Comparison of ENCODE assay signal across 8 cellular contexts in genomic region chr1:3910769-3911520, GRCh38. TPM values are rescaled to one million over a fixed set of nuclear protein-coding genes. Genes with fewer than 3 reads are reported as not detected.
DNase-seq lines count a peak whose midpoint lies in the region; ATAC-seq, FAIRE-seq and TF ChIP-seq lines count a peak whose summit lies in the region.

No MANE protein-coding gene starts in this region.

- H3K4me1 Mint-ChIP-seq in CD4-positive, alpha-beta memory T cell, result peaks cover 0 to 11% (median 7%) of the 10 kb centered on the region in 4 donors
- H3K4me1 Mint-ChIP-seq in activated CD8-positive, alpha-beta T cell treated with anti-CD3 and anti-CD28 coated beads for 36 hours (ENCODE audit: low read depth), result peaks cover 4% of the 10 kb centered on the region
- peaks cover 4% of the 10 kb centered on the region for H3K4me1 Mint-ChIP-seq in mesothelial cell of epicardium

- H3K9ac ChIP-seq in HCT116 (ENCODE audit: low read length) (0 out of 2 replicates have a peak overlapping the region, but pooled peaks have one; percentile 20), H1 (replicated peaks in 1 of 4; ENCODE audit: extremely low read depth in 1 of 4, low read depth in 3 of 4, low read length in 3 of 4) (no peak overlapping the region)

- H2AFZ ChIP-seq in HCT116 (ENCODE audit: low read depth, low read length, poor library complexity, severe bottlenecking) (peak overlapping the region; percentile 61), H1 (ENCODE audit: low read length) (no peak overlapping the region)

- H3K14ac ChIP-seq in H1 (ENCODE audit: insufficient read length), result no peak overlapping the region

- DNase-seq in CD4-positive, alpha-beta memory T cell, result peak; percentile 69 to 73 (median 72)
- DNase-seq in HCT116 (ENCODE audit: low read depth, low spot score) (peak; percentile 54), NCI-H524 (lab: John Stamatoyannopoulos, UW) (peak; percentile 56 to 83), H1 (ENCODE audit: low read depth in 1 of 2, low spot score in 2 of 2) (peak; percentile 75 to 95), mesothelial cell of epicardium (ENCODE audit: low spot score in 2 of 2, unreplicated experiment in 2 of 2) (peak; percentile 75 to 89)
- DNase-seq in activated CD8-positive, alpha-beta T cell treated with anti-CD3 and anti-CD28 coated beads for 36 hours, result peak; percentile 83
- peak; percentile 30 to 51 for DNase-seq in stimulated activated CD8-positive, alpha-beta memory T cell treated with anti-CD3 and anti-CD28 coated beads, Interleukin-4, amount 100 ng/mL, for 1 hour (ENCODE audit: low read depth in 2 of 2, low spot score in 1 of 2)

- no peak overlapping the region for H2BK5ac ChIP-seq in H1 (ENCODE audit: low read depth, low read length)

- H2BK120ac ChIP-seq in H1 (replicated peaks; ENCODE audit: low read depth, low read length), result peak overlapping the region; percentile 10

- POLR2A ChIA-PET in CD4-positive, alpha-beta memory T cell (lab: Charles Lee; ENCODE audit: partially characterized antibody), result no interaction called here
- POLR2A ChIA-PET in HCT116 (lab: Charles Lee) (no interaction called here), H1 (lab: Charles Lee; ENCODE audit: partially characterized antibody) (no interaction called here)
- POLR2A ChIA-PET in activated CD8-positive, alpha-beta T cell treated with anti-CD3 and anti-CD28 coated beads for 36 hours (lab: Charles Lee), result interaction anchor here (0.6 kb wide), 1 partner anchor 71 kb away, joined by 3 read pairs; no protein-coding TSS in a partner anchor

- TF ChIP-seq RAD21 in HCT116 (IDR thresholded peaks at IDR 0.05; ENCODE audit: low read depth) (peak; percentile 96), H1 (IDR thresholded peaks at IDR 0.05 in 1 of 2, conservative IDR thresholded peaks at IDR 0.05 in 1 of 2; ENCODE audit: low read depth in 2 of 2, low read length in 2 of 2) (peak; percentile 98)

- H3K79me2 ChIP-seq in HCT116 (ENCODE audit: insufficient read depth, low read length) (no peaks in the 10 kb centered on the region), H1 (ENCODE audit: control insufficient read depth in 1 of 2, insufficient read depth in 2 of 2, low read length in 2 of 2) (no peaks in the 10 kb centered on the region)

- RAD21 ChIA-PET in HCT116 (lab: Charles Lee; ENCODE audit: low non-redundant PET in 1 of 2, low total read pairs in 2 of 2, uncharacterized antibody in 2 of 2, unreplicated experiment in 2 of 2), result no interaction called here

- peak overlapping the region; percentile 79 for H3K4me2 ChIP-seq in HCT116 (ENCODE audit: low read length)
- H3K4me2 ChIP-seq in H1 (ENCODE audit: insufficient read depth in 1 of 2, low read depth in 2 of 2, low read length in 2 of 2), result peak overlapping the region in 1 of 2 experiments; percentile 64; a peak in 3 of 4 replicates

- peak; percentile 93 for ATAC-seq in HCT116
- peak; percentile 86 for ATAC-seq in activated CD8-positive, alpha-beta T cell treated with anti-CD3 and anti-CD28 coated beads for 36 hours
- no peak for ATAC-seq in GM18873 (IDR thresholded peaks at IDR 0.05; ENCODE audit: low FRiP score, unreplicated experiment)

- no peaks in the 10 kb centered on the region for H3K9me3 Mint-ChIP-seq in CD4-positive, alpha-beta memory T cell
- H3K9me3 Mint-ChIP-seq in activated CD8-positive, alpha-beta T cell treated with anti-CD3 and anti-CD28 coated beads for 36 hours, result no peaks in the 10 kb centered on the region
- no peaks in the 10 kb centered on the region for H3K9me3 Mint-ChIP-seq in mesothelial cell of epicardium

- no TSS peak for BruUV-seq in HCT116 (replicated peaks; lab: Mats Ljungman, UMichigan)

- no peak overlapping the region for H3K27ac Mint-ChIP-seq in CD4-positive, alpha-beta memory T cell
- H3K27ac Mint-ChIP-seq in activated CD8-positive, alpha-beta T cell treated with anti-CD3 and anti-CD28 coated beads for 36 hours, result no peak overlapping the region
- H3K27ac Mint-ChIP-seq in mesothelial cell of epicardium, result no peak overlapping the region

- H3K56ac ChIP-seq in H1 (replicated peaks; ENCODE audit: insufficient read length, low read depth, low read length), result no peak overlapping the region

- CTCF ChIA-PET in CD4-positive, alpha-beta memory T cell (lab: Charles Lee; ENCODE audit: partially characterized antibody), result interaction anchor here (0.9 to 1.1 kb wide), 3 partner anchors 8 to 1834 kb away, joined by 3 to 5 read pairs (median 3); no protein-coding TSS in a partner anchor
- CTCF ChIA-PET in HCT116 (lab: Charles Lee) (interaction anchor here (0.8 to 1.4 kb wide), 5 partner anchors 12 to 1983 kb away, joined by 3 to 4 read pairs (median 3); no protein-coding TSS in a partner anchor), H1 (lab: Charles Lee; ENCODE audit: partially characterized antibody) (interaction anchor here (0.6 to 1.0 kb wide), 5 partner anchors 24 to 221 kb away, joined by 3 read pairs; no protein-coding TSS in a partner anchor)
- CTCF ChIA-PET in activated CD8-positive, alpha-beta T cell treated with anti-CD3 and anti-CD28 coated beads for 36 hours (lab: Charles Lee), result interaction anchor here (0.7 to 1.5 kb wide), 5 partner anchors 8 to 673 kb away, joined by 3 to 5 read pairs (median 3); no protein-coding TSS in a partner anchor

- H3K18ac ChIP-seq in H1 (ENCODE audit: extremely low read depth, low read length), result peak overlapping the region; percentile 22; the same call in 1 of the 2 replicates

- H3K4ac ChIP-seq in H1 (replicated peaks; ENCODE audit: insufficient read length, low read depth, low read length), result no peak overlapping the region

- H2BK15ac ChIP-seq in H1 (ENCODE audit: low read length), result no peak overlapping the region

- intact Hi-C loops in CD4-positive, alpha-beta memory T cell (cut with micrococcal nuclease), result no loop called here
- intact Hi-C loops in HCT116 (cut with micrococcal nuclease), result loop anchor here (2.0 kb wide), 2 partner anchors 1710 to 1836 kb away; no protein-coding TSS in a partner anchor
- intact Hi-C loops in activated CD8-positive, alpha-beta T cell treated with anti-CD3 and anti-CD28 coated beads for 36 hours (cut with micrococcal nuclease), result no loop called here

- peak overlapping the region; percentile 52 for H4K91ac ChIP-seq in H1 (replicated peaks; ENCODE audit: insufficient read length, low read length)

- TF ChIP-seq EP300 in H1 (IDR thresholded peaks at IDR 0.05; ENCODE audit: borderline replicate concordance in 1 of 2, low read depth in 2 of 2, low read length in 2 of 2), result no peak

- no peak for FAIRE-seq in H1 (lab: Jason Lieb, UNC)

- no peak overlapping the region for H3K27ac ChIP-seq in CD4-positive, alpha-beta memory T cell (ENCODE audit: low read depth, low read length)
- H3K27ac ChIP-seq in HCT116 (ENCODE audit: low read depth, low read length), result no peak overlapping the region
- H3K27ac ChIP-seq in H1 (ENCODE audit: low read depth, low read length), result no peak overlapping the region

- peak; percentile 62 to 90 (median 89); a peak in 5 of 6 replicates for TF ChIP-seq CTCF in HCT116 (IDR thresholded peaks at IDR 0.05 in 2 of 3, conservative IDR thresholded peaks at IDR 0.05 in 1 of 3; ENCODE audit: borderline replicate concordance in 1 of 3, insufficient read depth in 1 of 3, low read depth in 2 of 3, low read length in 2 of 3)
- TF ChIP-seq CTCF in activated CD8-positive, alpha-beta T cell treated with anti-CD3 and anti-CD28 coated beads for 36 hours (IDR thresholded peaks at IDR 0.05), result peak; percentile 88
- peak in 2 of 3 experiments; percentile 88 to 95; a peak in 3 of 4 replicates for TF ChIP-seq CTCF in H1 (IDR thresholded peaks at IDR 0.05; ENCODE audit: control extremely low read depth in 1 of 3, insufficient read depth in 1 of 3, low read depth in 1 of 3, low read length in 3 of 3)
- TF ChIP-seq CTCF in mesothelial cell of epicardium (IDR thresholded peaks at IDR 0.05; ENCODE audit: unreplicated experiment), result peak; percentile 79

- no peaks in the 10 kb centered on the region for H3K9me3 ChIP-seq in CD4-positive, alpha-beta memory T cell (ENCODE audit: control insufficient read depth in 1 of 2, low read length in 2 of 2)
- H3K9me3 ChIP-seq in HCT116 (ENCODE audit: control insufficient read depth in 1 of 2, insufficient read depth in 1 of 2, low read depth in 1 of 2, low read length in 2 of 2) (no peaks in the 10 kb centered on the region), H1 (ENCODE audit: insufficient read depth in 2 of 2, low read depth in 1 of 2, low read length in 1 of 2) (no peaks in the 10 kb centered on the region)

- H2BK20ac ChIP-seq in H1 (ENCODE audit: low read length), result no peak overlapping the region

- peak overlapping the region in 1 of 2 donors; percentile 35 for H3K4me3 ChIP-seq in CD4-positive, alpha-beta memory T cell (ENCODE audit: low read length in 2 of 2)
- H3K4me3 ChIP-seq in HCT116 (replicated peaks in 1 of 2; ENCODE audit: low read depth in 1 of 2, low read length in 2 of 2) (peak overlapping the region in 1 of 2 experiments; percentile 40; a peak in 3 of 4 replicates), H1 (ENCODE audit: extremely low read depth in 1 of 4, insufficient read depth in 2 of 4, low read depth in 3 of 4, low read length in 4 of 4) (peak overlapping the region in 1 of 4 experiments; percentile 40; a peak in 1 of 8 replicates)

- 0 out of 2 replicates have a peak overlapping the region, but pooled peaks have one; percentile 10 for H2BK12ac ChIP-seq in H1 (ENCODE audit: low read depth, low read length)

- H3K27me3 Mint-ChIP-seq in CD4-positive, alpha-beta memory T cell, result peaks cover 0 to 1% of the 10 kb centered on the region in 2 donors
- H3K27me3 Mint-ChIP-seq in activated CD8-positive, alpha-beta T cell treated with anti-CD3 and anti-CD28 coated beads for 36 hours, result no peaks in the 10 kb centered on the region
- H3K27me3 Mint-ChIP-seq in mesothelial cell of epicardium (ENCODE audit: low read depth), result peaks cover 39% of the 10 kb centered on the region

- H3K4me1 ChIP-seq in CD4-positive, alpha-beta memory T cell (ENCODE audit: insufficient read depth, low read length), result peaks cover 5% of the 10 kb centered on the region
- H3K4me1 ChIP-seq in HCT116 (ENCODE audit: control insufficient read depth in 1 of 2, insufficient read depth in 2 of 2, low read length in 2 of 2), result peaks cover 2 to 9% of the 10 kb centered on the region in 2 experiments; a peak in 3 of 4 replicates
- H3K4me1 ChIP-seq in H1 (replicated peaks in 1 of 4; ENCODE audit: control insufficient read depth in 3 of 4, insufficient read depth in 4 of 4, low read length in 3 of 4), result peaks cover 0 to 8% (median 4%) of the 10 kb centered on the region in 4 experiments; a peak in 3 of 7 replicates

- H3K79me1 ChIP-seq in H1 (ENCODE audit: low read depth, low read length), result no peaks in the 10 kb centered on the region; the same call in 1 of the 2 replicates

- no peaks in the 10 kb centered on the region for H3K36me3 ChIP-seq in CD4-positive, alpha-beta memory T cell (ENCODE audit: insufficient read depth, low read length)
- H3K36me3 ChIP-seq in HCT116 (ENCODE audit: control insufficient read depth in 1 of 2, insufficient read depth in 2 of 2, low read length in 2 of 2), result no peaks in the 10 kb centered on the region
- no peaks in the 10 kb centered on the region for H3K36me3 ChIP-seq in H1 (ENCODE audit: control insufficient read depth in 2 of 4, insufficient read depth in 4 of 4, low read length in 3 of 4)

- H3K36me3 Mint-ChIP-seq in CD4-positive, alpha-beta memory T cell, result no peaks in the 10 kb centered on the region
- H3K36me3 Mint-ChIP-seq in activated CD8-positive, alpha-beta T cell treated with anti-CD3 and anti-CD28 coated beads for 36 hours (ENCODE audit: low read depth), result no peaks in the 10 kb centered on the region
- no peaks in the 10 kb centered on the region for H3K36me3 Mint-ChIP-seq in mesothelial cell of epicardium

- no peaks in the 10 kb centered on the region for H4K20me1 ChIP-seq in HCT116 (ENCODE audit: insufficient read depth)
- H4K20me1 ChIP-seq in H1 (replicated peaks in 1 of 2; ENCODE audit: control insufficient read depth in 1 of 2, insufficient read depth in 2 of 2, low read length in 2 of 2), result no peaks in the 10 kb centered on the region

- H4K5ac ChIP-seq in H1 (ENCODE audit: insufficient read length, low read depth, low read length), result no peak overlapping the region

- no peak overlapping the region for H3K23ac ChIP-seq in H1 (ENCODE audit: insufficient read length)

- H3K4me3 Mint-ChIP-seq in CD4-positive, alpha-beta memory T cell, result peak overlapping the region in 4 of 8 donors; percentile 35 to 68 (median 54)
- H3K4me3 Mint-ChIP-seq in activated CD8-positive, alpha-beta T cell treated with anti-CD3 and anti-CD28 coated beads for 36 hours, result no peak overlapping the region
- peak overlapping the region; percentile 13 for H3K4me3 Mint-ChIP-seq in mesothelial cell of epicardium

- no peak for TF ChIP-seq POLR2A in HCT116 (IDR thresholded peaks at IDR 0.05; ENCODE audit: borderline replicate concordance, extremely low read depth, insufficient read depth, insufficient read length)
- TF ChIP-seq POLR2A in H1 (IDR thresholded peaks at IDR 0.05; ENCODE audit: control extremely low read depth in 1 of 2, low read depth in 2 of 2, low read length in 2 of 2), result no peak

- H2AK5ac ChIP-seq in H1 (ENCODE audit: low read depth, low read length), result no peak overlapping the region

- no peaks in the 10 kb centered on the region; the same call in 1 of the 2 replicates for H3K23me2 ChIP-seq in H1 (ENCODE audit: low read depth, low read length)

- H4K8ac ChIP-seq in H1 (ENCODE audit: extremely low read depth, insufficient read depth, low read length), result peak overlapping the region; percentile 9; the same call in 1 of the 2 replicates

- 28% methylated on average over 33 of the region's 33 CpGs; no CpG with 5 or more reads in 1 of the 2 experiments for WGBS in H1 (ENCODE audit: extremely low coverage in 1 of 2, insufficient coverage in 1 of 2, insufficient read length in 1 of 2, insufficient replicate concordance in 2 of 2, low coverage in 1 of 2, low lambda C conversion rate in 2 of 2, missing lambda C conversion rate in 1 of 2), 2 experiments

- H3K9me2 ChIP-seq in HCT116 (ENCODE audit: insufficient read depth), result no peaks in the 10 kb centered on the region

- no peaks in the 10 kb centered on the region for H3K27me3 ChIP-seq in CD4-positive, alpha-beta memory T cell (ENCODE audit: insufficient read depth, low read length)
- H3K27me3 ChIP-seq in HCT116 (ENCODE audit: insufficient read depth, low read length) (no peaks in the 10 kb centered on the region), H1 (replicated peaks in 1 of 4; ENCODE audit: control insufficient read depth in 3 of 4, extremely low read depth in 1 of 4, insufficient read depth in 3 of 4, low read length in 3 of 4) (no peaks in the 10 kb centered on the region; a peak in 1 of 7 replicates)

RNA-seq across cellular contexts. Expression of gene C1orf174, which starts 10.9 kb away (rescaled TPM):
- 10 to 100 TPM; 34.6 to 36.0 TPM for total RNA-seq in CD4-positive, alpha-beta memory T cell
- polyA plus RNA-seq in CD4-positive, alpha-beta memory T cell, result 10 to 100 TPM; 21.8 to 33.9 TPM
- total RNA-seq in HCT116 (2021; ENCODE audit: unreplicated experiment) (33.7 TPM), mesothelial cell of epicardium (25.8 to 27.0 TPM (median 26.6 TPM) in 3 replicates)
- 24.3 and 28.0 TPM in 2 replicates for polyA plus RNA-seq in HCT116 (2012)
- 10 to 100 TPM; 43.7 to 44.0 TPM for total RNA-seq in activated CD8-positive, alpha-beta T cell treated with anti-CD3 and anti-CD28 coated beads for 36 hours
- total RNA-seq in H1 (2021; fragmentation: NEBNext Ultra II Directional; extraction: Animal tissue kit (Norgen Biotek cat#: 25700)), result 28.4 and 28.5 TPM in 2 replicates
- polyA plus RNA-seq in H1 (2011; rRNA removed), result 31.1 and 32.4 TPM in 2 replicates
- polyA plus RNA-seq in H1 (2011; cell fraction: cytosol; rRNA removed), result 35.9 TPM
- polyA plus RNA-seq in H1 (2011; cell fraction: nucleus; rRNA removed), result 31.2 TPM
- polyA plus RNA-seq in H1 (2012, experiment 1 of 2), result 25.9 to 34.1 TPM (median 27.7 TPM) in 4 replicates
- 7.2 TPM for polyA plus RNA-seq in H1 (2012, experiment 2 of 2)
- polyA plus RNA-seq in H1 (2013, experiment 1 of 2), result 21.3 TPM
- 22.1 TPM for polyA plus RNA-seq in H1 (2013, experiment 2 of 2)
- 21.0 and 24.5 TPM in 2 replicates for polyA minus RNA-seq in H1 (2011; rRNA and poly(A)+ RNA removed)
- 16.9 TPM for polyA minus RNA-seq in H1 (2011; cell fraction: cytosol; rRNA and poly(A)+ RNA removed)
- 11.5 TPM for polyA minus RNA-seq in H1 (2011; cell fraction: nucleus; rRNA and poly(A)+ RNA removed)

RNA-seq across cellular contexts. Expression of gene DFFB, which starts 53.7 kb away (rescaled TPM):
- total RNA-seq in CD4-positive, alpha-beta memory T cell, result 10 to 100 TPM; 23.2 to 26.1 TPM
- 10 to 100 TPM in 1 of 2 donors, 1 to 10 TPM in 1; 8.2 to 13.0 TPM for polyA plus RNA-seq in CD4-positive, alpha-beta memory T cell
- 9.0 TPM for total RNA-seq in HCT116 (2021; ENCODE audit: unreplicated experiment)
- polyA plus RNA-seq in HCT116 (2012), result 4.0 and 4.3 TPM in 2 replicates
- 1 to 10 TPM; 9.3 to 9.7 TPM for total RNA-seq in activated CD8-positive, alpha-beta T cell treated with anti-CD3 and anti-CD28 coated beads for 36 hours
- 9.2 and 11.9 TPM in 2 replicates for total RNA-seq in H1 (2021; fragmentation: NEBNext Ultra II Directional; extraction: Animal tissue kit (Norgen Biotek cat#: 25700))
- polyA plus RNA-seq in H1 (2011; rRNA removed), result 6.5 and 8.6 TPM in 2 replicates
- polyA plus RNA-seq in H1 (2011; cell fraction: cytosol; rRNA removed), result 9.6 TPM
- polyA plus RNA-seq in H1 (2011; cell fraction: nucleus; rRNA removed), result 10.0 TPM
- 6.5 to 7.8 TPM (median 6.9 TPM) in 4 replicates for polyA plus RNA-seq in H1 (2012, experiment 1 of 2)
- polyA plus RNA-seq in H1 (2012, experiment 2 of 2), result 6.0 TPM
- 8.7 TPM for polyA plus RNA-seq in H1 (2013, experiment 1 of 2)
- 9.0 TPM for polyA plus RNA-seq in H1 (2013, experiment 2 of 2)
- polyA minus RNA-seq in H1 (2011; rRNA and poly(A)+ RNA removed), result 3.8 and 4.8 TPM in 2 replicates
- 4.9 TPM for polyA minus RNA-seq in H1 (2011; cell fraction: cytosol; rRNA and poly(A)+ RNA removed)
- 2.1 TPM for polyA minus RNA-seq in H1 (2011; cell fraction: nucleus; rRNA and poly(A)+ RNA removed)
- 10.7 to 11.0 TPM (median 10.9 TPM) in 3 replicates for total RNA-seq in mesothelial cell of epicardium

RNA-seq across cellular contexts. Expression of gene CEP104, which starts 53.9 kb away (rescaled TPM):
- total RNA-seq in CD4-positive, alpha-beta memory T cell, result 10 to 100 TPM; 64.0 to 64.4 TPM
- 10 to 100 TPM; 10.3 to 30.7 TPM for polyA plus RNA-seq in CD4-positive, alpha-beta memory T cell
- total RNA-seq in HCT116 (2021; ENCODE audit: unreplicated experiment), result 44.1 TPM
- polyA plus RNA-seq in HCT116 (2012), result 18.4 TPM in 2 replicates
- 10 to 100 TPM; 29.3 to 29.8 TPM for total RNA-seq in activated CD8-positive, alpha-beta T cell treated with anti-CD3 and anti-CD28 coated beads for 36 hours
- total RNA-seq in H1 (2021; fragmentation: NEBNext Ultra II Directional; extraction: Animal tissue kit (Norgen Biotek cat#: 25700)), result 38.0 and 43.9 TPM in 2 replicates
- polyA plus RNA-seq in H1 (2011; rRNA removed), result 8.0 and 15.5 TPM in 2 replicates
- 10.7 TPM for polyA plus RNA-seq in H1 (2011; cell fraction: cytosol; rRNA removed)
- polyA plus RNA-seq in H1 (2011; cell fraction: nucleus; rRNA removed), result 28.7 TPM
- 15.8 to 22.7 TPM (median 18.7 TPM) in 4 replicates for polyA plus RNA-seq in H1 (2012, experiment 1 of 2)
- 5.6 TPM for polyA plus RNA-seq in H1 (2012, experiment 2 of 2)
- polyA plus RNA-seq in H1 (2013, experiment 1 of 2), result 11.7 TPM
- 10.7 TPM for polyA plus RNA-seq in H1 (2013, experiment 2 of 2)
- 26.5 and 34.4 TPM in 2 replicates for polyA minus RNA-seq in H1 (2011; rRNA and poly(A)+ RNA removed)
- polyA minus RNA-seq in H1 (2011; cell fraction: cytosol; rRNA and poly(A)+ RNA removed), result 18.4 TPM
- polyA minus RNA-seq in H1 (2011; cell fraction: nucleus; rRNA and poly(A)+ RNA removed), result 11.7 TPM
- total RNA-seq in mesothelial cell of epicardium, result 32.2 to 37.0 TPM (median 35.2 TPM) in 3 replicates
